ENCODE assay signal across 17 cellular contexts in genomic region chr1:90722874-90723273, GRCh38. TPM values are rescaled to one million over a fixed set of nuclear protein-coding genes. Genes with fewer than 3 reads are reported as not detected.
A peak's percentile ranks its signal among the peaks of the same experiment; 100 is the strongest.
DNase-seq lines count a peak whose midpoint lies in the region; ATAC-seq and TF ChIP-seq lines count a peak whose summit lies in the region.
"Had no signal": no experiment of that assay in that cellular context is flagged by ENCODE, and none has a peak within 500 bp of the region (broad histone marks: within the 10 kb centered on the region; RNA-seq: fewer than 3 reads in every experiment).

No MANE protein-coding gene starts in this region.

- no peaks in the 10 kb centered on the region for H3K36me3 ChIP-seq in endodermal cell (ENCODE audit: control insufficient read depth, insufficient read depth, low read length)

- no peak for ATAC-seq in activated T-cell treated with anti-CD3 and anti-CD28 coated beads, Interleukin-2, amount 50 U/mL, for 72 hours (replicated peaks in 1 of 2)
- ATAC-seq in WTC11 = no peak
- ATAC-seq in stimulated activated naive B cell treated with anti-CD40 and anti-IgM and Interleukin-4, amounts not matched to agents 10 μg/mL and 1 μg/mL and 100 μg/mL, for 72 hours (replicated peaks) = no peak

- H3K4me1 ChIP-seq in endodermal cell (ENCODE audit: control insufficient read depth, insufficient read depth, low read length) = peaks cover 5% of the 10 kb centered on the region

- peaks cover 100% of the 10 kb centered on the region for H3K27me3 ChIP-seq in endodermal cell (ENCODE audit: control insufficient read depth, insufficient read depth, low read length, poor library complexity, severe bottlenecking)

- CTCF ChIA-PET in WTC11 (lab: Charles Lee) = interaction anchor here (0.8 to 10.7 kb wide), 23 partner anchors 7 to 452 kb away, joined by 3 to 220 read pairs (median 7); no protein-coding TSS in a partner anchor

- peak overlapping the region; percentile 68 to 70 for H3K4me3 Mint-ChIP-seq in activated T-cell treated with anti-CD3 and anti-CD28 coated beads, Interleukin-2, amount 50 U/mL, for 72 hours
- H3K4me3 Mint-ChIP-seq in WTC11 (peak overlapping the region; percentile 73), endodermal cell (peak overlapping the region; percentile 54)
- peak overlapping the region; percentile 59 to 67 for H3K4me3 Mint-ChIP-seq in stimulated activated naive B cell treated with anti-CD40 and anti-IgM and Interleukin-4, amounts not matched to agents 10 μg/mL and 1 μg/mL and 100 μg/mL, for 72 hours

- 57 to 63% methylated on average over 2 to 4 of the region's 4 CpGs for WGBS in endodermal cell (ENCODE audit: insufficient coverage in 1 of 2, insufficient read length in 1 of 2), 2 experiments

- H3K9me3 Mint-ChIP-seq in activated T-cell treated with anti-CD3 and anti-CD28 coated beads, Interleukin-2, amount 50 U/mL, for 72 hours = peaks cover 0 to 1% of the 10 kb centered on the region in 2 donors
- H3K9me3 Mint-ChIP-seq in WTC11 (no peaks in the 10 kb centered on the region), endodermal cell (no peaks in the 10 kb centered on the region)
- peaks cover 3 to 19% of the 10 kb centered on the region in 2 donors for H3K9me3 Mint-ChIP-seq in stimulated activated naive B cell treated with anti-CD40 and anti-IgM and Interleukin-4, amounts not matched to agents 10 μg/mL and 1 μg/mL and 100 μg/mL, for 72 hours

- peaks cover 64% of the 10 kb centered on the region for H3K4me1 Mint-ChIP-seq in activated T-cell treated with anti-CD3 and anti-CD28 coated beads, Interleukin-2, amount 50 U/mL, for 72 hours (ENCODE audit: low read depth)
- H3K4me1 Mint-ChIP-seq in WTC11 = peaks cover 70% of the 10 kb centered on the region
- H3K4me1 Mint-ChIP-seq in endodermal cell = peaks cover 42% of the 10 kb centered on the region
- peaks cover 32 to 60% of the 10 kb centered on the region in 2 donors for H3K4me1 Mint-ChIP-seq in stimulated activated naive B cell treated with anti-CD40 and anti-IgM and Interleukin-4, amounts not matched to agents 10 μg/mL and 1 μg/mL and 100 μg/mL, for 72 hours

- H3K4me3 ChIP-seq in endodermal cell (ENCODE audit: low read length) = no peak overlapping the region

- DNase-seq in activated T-cell treated with anti-CD3 and anti-CD28 coated beads, Interleukin-2, amount 50 U/mL, for 72 hours = no peak
- DNase-seq in activated T-cell treated with anti-CD3 and anti-CD28 coated beads, Interleukin-2, amount 50 U/mL, for 48 hours = no peak
- DNase-seq in WTC11 (ENCODE audit: low spot score) (no peak), endodermal cell (no peak), CD1c-positive myeloid dendritic cell (ENCODE audit: extremely low spot score) (no peak), H4 (ENCODE audit: low spot score) (no peak), SIG-M5 treated with dmso at 0.1 percent for 504 hours (lab: John Stamatoyannopoulos, UW; ENCODE audit: unreplicated experiment) (no peak)
- no peak for DNase-seq in stimulated activated naive B cell treated with anti-CD40 and anti-IgM and Interleukin-4, amounts not matched to agents 10 μg/mL and 1 μg/mL and 100 μg/mL, for 72 hours
- DNase-seq: activated CD4-positive, alpha-beta T cell treated with anti-CD3 and anti-CD28 coated beads for 1 hour; activated effector memory CD4-positive, alpha-beta T cell treated with Interleukin-2 at 50 U/mL for 16 hours; DMS 273 treated with DMSO at 0.1 percent for 48 hours; effector CD4-positive, alpha-beta T cell; NCI-H1092; trophoblast cell had no signal

- POLR2A ChIA-PET in WTC11 (lab: Charles Lee) = no interaction called here

- peaks cover 99% of the 10 kb centered on the region for H3K27me3 Mint-ChIP-seq in activated T-cell treated with anti-CD3 and anti-CD28 coated beads, Interleukin-2, amount 50 U/mL, for 72 hours (ENCODE audit: low read depth)
- H3K27me3 Mint-ChIP-seq in WTC11 (ENCODE audit: low read depth) = peaks cover 100% of the 10 kb centered on the region
- H3K27me3 Mint-ChIP-seq in endodermal cell (ENCODE audit: insufficient read depth) = peaks cover 100% of the 10 kb centered on the region
- peaks cover 87 to 99% of the 10 kb centered on the region in 2 donors for H3K27me3 Mint-ChIP-seq in stimulated activated naive B cell treated with anti-CD40 and anti-IgM and Interleukin-4, amounts not matched to agents 10 μg/mL and 1 μg/mL and 100 μg/mL, for 72 hours

- peaks cover 12% of the 10 kb centered on the region in 2 donors for H3K36me3 Mint-ChIP-seq in activated T-cell treated with anti-CD3 and anti-CD28 coated beads, Interleukin-2, amount 50 U/mL, for 72 hours (ENCODE audit: insufficient read depth in 2 of 2)
- H3K36me3 Mint-ChIP-seq in WTC11 = no peaks in the 10 kb centered on the region; the same call in 1 of the 2 replicates
- no peaks in the 10 kb centered on the region for H3K36me3 Mint-ChIP-seq in endodermal cell (ENCODE audit: low read depth)
- peaks cover 20 to 34% of the 10 kb centered on the region in 2 donors for H3K36me3 Mint-ChIP-seq in stimulated activated naive B cell treated with anti-CD40 and anti-IgM and Interleukin-4, amounts not matched to agents 10 μg/mL and 1 μg/mL and 100 μg/mL, for 72 hours

- no peaks in the 10 kb centered on the region for H3K9me3 ChIP-seq in endodermal cell (ENCODE audit: control insufficient read depth, low read length)

- no peak overlapping the region for H3K9ac ChIP-seq in endodermal cell (ENCODE audit: extremely low read depth, low read length, poor library complexity, severe bottlenecking)

- TF ChIP-seq CTCF in WTC11 (IDR thresholded peaks at IDR 0.05) (no peak), endodermal cell (conservative IDR thresholded peaks at IDR 0.05) (no peak)

- H3K27ac Mint-ChIP-seq in activated T-cell treated with anti-CD3 and anti-CD28 coated beads, Interleukin-2, amount 50 U/mL, for 72 hours = no peak overlapping the region
- H3K27ac Mint-ChIP-seq in WTC11 (no peak overlapping the region), endodermal cell (no peak overlapping the region)
- H3K27ac Mint-ChIP-seq in stimulated activated naive B cell treated with anti-CD40 and anti-IgM and Interleukin-4, amounts not matched to agents 10 μg/mL and 1 μg/mL and 100 μg/mL, for 72 hours = peak overlapping the region; percentile 25

- no peak overlapping the region for H3K27ac ChIP-seq in endodermal cell (ENCODE audit: low read depth, low read length)

TF ChIP-seq in WTC11, 78 proteins besides CTCF, POLR2A, EP300 and RAD21:
- no peak for TF ChIP-seq E2F4 (CRISPR knock-in tag; IDR thresholded peaks at IDR 0.05; ENCODE audit: borderline replicate concordance, low read depth)

RNA-seq across cellular contexts. Expression of gene BARHL2, which starts 5.8 kb away (rescaled TPM):
- not detected for total RNA-seq in activated T-cell treated with anti-CD3 and anti-CD28 coated beads, Interleukin-2, amount 50 U/mL, for 72 hours
- total RNA-seq in WTC11 (2021) = not detected in 3 replicates
- not detected for total RNA-seq in endodermal cell
- polyA plus RNA-seq in endodermal cell (2013, experiment 1 of 2) = 0.78 TPM
- 0.33 TPM for polyA plus RNA-seq in endodermal cell (2013, experiment 2 of 2)
- not detected in 2 replicates for total RNA-seq in H4 (2014; rRNA removed; shearing (Covaris generic))
- total RNA-seq: liver, RPMI7951 had no signal
- polyA plus RNA-seq: liver, neural cell had no signal
